8 cellular contexts compared by ENCODE assay signal in genomic region chr21:37074195-37074510, GRCh38. TPM values are rescaled to one million over a fixed set of nuclear protein-coding genes. Genes with fewer than 3 reads are reported as not detected.
A peak's percentile ranks its signal among the peaks of the same experiment; 100 is the strongest.
DNase-seq lines count a peak whose midpoint lies in the region; ATAC-seq and TF ChIP-seq lines count a peak whose summit lies in the region.

No MANE protein-coding gene starts in this region.

- TF ChIP-seq CTCF in dorsolateral prefrontal cortex (IDR thresholded peaks at IDR 0.05 in 54 of 56, conservative IDR thresholded peaks at IDR 0.05 in 2 of 56; ENCODE audit: low read depth in 1 of 56, partially characterized antibody in 56 of 56): peak in 1 of 56 donors; percentile 10

- H3K36me3 Mint-ChIP-seq in naive thymus-derived CD4-positive, alpha-beta T cell: peaks cover 0 to 9% (median 5%) of the 10 kb centered on the region in 5 donors

- CTCF ChIA-PET in naive thymus-derived CD4-positive, alpha-beta T cell (lab: Charles Lee): interaction anchor here (0.7 kb wide), 1 partner anchor 1091 kb away, joined by 7 read pairs; no protein-coding TSS in a partner anchor

- H3K27me3 ChIP-seq in dorsolateral prefrontal cortex: no peaks in the 10 kb centered on the region
- no peaks in the 10 kb centered on the region for H3K27me3 ChIP-seq in naive thymus-derived CD4-positive, alpha-beta T cell (ENCODE audit: control insufficient read depth in 2 of 2, insufficient read depth in 2 of 2, low read length in 2 of 2)

- intact Hi-C loops in dorsolateral prefrontal cortex (cut with DNase I): loop anchor here (5.0 kb wide), 5 partner anchors 67 to 488 kb away; partner anchors contain the start of genes DYRK1A (in 1 of the 2), RIPPLY3 (in 1 of the 2) and VPS26C (in 1 of the 2)
- intact Hi-C loops in naive thymus-derived CD4-positive, alpha-beta T cell (cut with micrococcal nuclease): loop anchor here (2.0 to 10.0 kb wide), 5 partner anchors 67 to 1733 kb away; partner anchors contain the start of genes DOP1B (in 1 of the 2), ETS2 (in 1 of the 2) and RIPPLY3 (in 1 of the 2)

- no peaks in the 10 kb centered on the region for H3K9me3 ChIP-seq in naive thymus-derived CD4-positive, alpha-beta T cell (ENCODE audit: control insufficient read depth in 2 of 3, low read length in 3 of 3)

- H3K27ac ChIP-seq in dorsolateral prefrontal cortex: peak overlapping the region in 57 of 59 donors; percentile 66 to 100 (median 99)
- peak overlapping the region; percentile 97 for H3K27ac ChIP-seq in naive thymus-derived CD4-positive, alpha-beta T cell (ENCODE audit: low read depth, low read length)

- peaks cover 22 to 23% of the 10 kb centered on the region in 2 donors for H3K4me1 ChIP-seq in naive thymus-derived CD4-positive, alpha-beta T cell (ENCODE audit: control insufficient read depth in 2 of 2, insufficient read depth in 2 of 2, low read length in 2 of 2)

- H3K27me3 Mint-ChIP-seq in naive thymus-derived CD4-positive, alpha-beta T cell: peaks cover 0 to 6% (median 0%) of the 10 kb centered on the region in 5 donors

- peak overlapping the region; percentile 70 to 99 (median 91) for H3K4me3 ChIP-seq in dorsolateral prefrontal cortex
- peak overlapping the region; percentile 76 for H3K4me3 ChIP-seq in naive thymus-derived CD4-positive, alpha-beta T cell (ENCODE audit: low read length)

- peaks cover 0 to 11% (median 0%) of the 10 kb centered on the region in 11 donors for H3K9me3 Mint-ChIP-seq in naive thymus-derived CD4-positive, alpha-beta T cell

- H3K4me1 Mint-ChIP-seq in naive thymus-derived CD4-positive, alpha-beta T cell: peaks cover 37 to 76% (median 66%) of the 10 kb centered on the region in 7 donors

- H3K4me3 Mint-ChIP-seq in naive thymus-derived CD4-positive, alpha-beta T cell: peak overlapping the region; percentile 88 to 100 (median 98)

- ATAC-seq in naive thymus-derived CD4-positive, alpha-beta T cell: no peak
- ATAC-seq in HG02938 (IDR thresholded peaks at IDR 0.05; ENCODE audit: unreplicated experiment): no peak

- peak; percentile 22 for DNase-seq in NCI-H1092 treated with DMSO at 0.1 percent for 48 hours (lab: John Stamatoyannopoulos, UW)
- DNase-seq in NCI-H1092 (lab: John Stamatoyannopoulos, UW): no peak
- peak; percentile 42 for DNase-seq in NCI-H526 treated with DMSO at 0.1 percent for 48 hours (lab: John Stamatoyannopoulos, UW)
- DNase-seq in dorsolateral prefrontal cortex: no peak
- DNase-seq in naive thymus-derived CD4-positive, alpha-beta T cell: no peak
- no peak for DNase-seq in NCI-H128 (lab: John Stamatoyannopoulos, UW; ENCODE audit: unreplicated experiment)
- DNase-seq in stimulated activated CD4-positive, alpha-beta T cell treated with anti-CD3 and anti-CD28 coated beads, Interleukin-4, amount 100 ng/mL, for 4 hours: no peak

- H3K36me3 ChIP-seq in naive thymus-derived CD4-positive, alpha-beta T cell (ENCODE audit: control insufficient read depth in 2 of 3, insufficient read depth in 3 of 3, low read length in 3 of 3): peaks cover 0 to 9% (median 0%) of the 10 kb centered on the region in 3 experiments

- POLR2A ChIA-PET in naive thymus-derived CD4-positive, alpha-beta T cell (lab: Charles Lee): interaction anchor here (0.6 kb wide), 1 partner anchor 25 kb away, joined by 4 read pairs; no protein-coding TSS in a partner anchor

- H3K27ac Mint-ChIP-seq in naive thymus-derived CD4-positive, alpha-beta T cell: peak overlapping the region; percentile 77 to 100 (median 97)

RNA-seq across cellular contexts. Expression of gene TTC3, which starts 1.1 kb away (rescaled TPM):
- 100 to 1,000 TPM; 216 to 414 (median 302) TPM for total RNA-seq in dorsolateral prefrontal cortex
- total RNA-seq in naive thymus-derived CD4-positive, alpha-beta T cell: 100 to 1,000 TPM in 4 of 5 experiments, 10 to 100 TPM in 1; 66.6 to 208 (median 154) TPM
- 100 to 1,000 TPM in 1 of 2 donors, 10 to 100 TPM in 1; 67.3 to 139 TPM for polyA plus RNA-seq in naive thymus-derived CD4-positive, alpha-beta T cell

RNA-seq across cellular contexts. Expression of gene PIGP, which starts 1.3 kb away (rescaled TPM):
- total RNA-seq in dorsolateral prefrontal cortex: 10 to 100 TPM; 10.2 to 39.8 (median 22.9) TPM
- total RNA-seq in naive thymus-derived CD4-positive, alpha-beta T cell: 10 to 100 TPM in 4 of 5 experiments, 1 to 10 TPM in 1; 9.1 to 26.7 (median 15.3) TPM
- 10 to 100 TPM; 30.0 to 40.5 TPM for polyA plus RNA-seq in naive thymus-derived CD4-positive, alpha-beta T cell

Comparison
In these comparisons a context has a peak if more than half of its experiments do, and no peak if none do; other contexts are left out.
1. DNase-seq: peak in NCI-H1092 treated with DMSO at 0.1 percent for 48 hours (single experiment) and NCI-H526 treated with DMSO at 0.1 percent for 48 hours (single experiment); none in NCI-H1092 (single experiment), dorsolateral prefrontal cortex (0 of 10), naive thymus-derived CD4-positive, alpha-beta T cell (0 of 9), NCI-H128 (single experiment) and stimulated activated CD4-positive, alpha-beta T cell treated with anti-CD3 and anti-CD28 coated beads, Interleukin-4, amount 100 ng/mL, for 4 hours (0 of 2).